Comparison of ENCODE assay signal across 18 cellular contexts in genomic region chr3:183317271-183317670, GRCh38.
DNase-seq lines count a peak whose midpoint lies in the region; ATAC-seq, FAIRE-seq and TF ChIP-seq lines count a peak whose summit lies in the region.
"Had no signal": no experiment of that assay in that cellular context is flagged by ENCODE, and none has a peak within 500 bp of the region (broad histone marks: within the 10 kb centered on the region; RNA-seq: fewer than 3 reads in every experiment).

No MANE protein-coding gene starts in this region.

- H3K79me2 ChIP-seq in smooth muscle cell (ENCODE audit: low read depth) = no peaks in the 10 kb centered on the region

- no peaks in the 10 kb centered on the region for H3K36me3 Mint-ChIP-seq in nephron progenitor cell (ENCODE audit: low read depth)
- no peaks in the 10 kb centered on the region for H3K36me3 Mint-ChIP-seq in naive thymus-derived CD8-positive, alpha-beta T cell
- H3K36me3 Mint-ChIP-seq: CD14-positive monocyte had no signal

- POLR2A ChIA-PET in naive thymus-derived CD8-positive, alpha-beta T cell (lab: Charles Lee) = no interaction called here

- peaks cover 7% of the 10 kb centered on the region for H3K4me1 Mint-ChIP-seq in nephron progenitor cell
- peaks cover 4 to 13% (median 12%) of the 10 kb centered on the region in 4 donors for H3K4me1 Mint-ChIP-seq in naive thymus-derived CD8-positive, alpha-beta T cell

- TF ChIP-seq CTCF in bronchial epithelial cell (IDR thresholded peaks at IDR 0.05; ENCODE audit: insufficient read depth, low read length, severe bottlenecking) (no peak), esophagus squamous epithelium (IDR thresholded peaks at IDR 0.05) (no peak), nephron progenitor cell (IDR thresholded peaks at IDR 0.05) (no peak), smooth muscle cell (IDR thresholded peaks at IDR 0.05; ENCODE audit: borderline replicate concordance, insufficient read depth, poor library complexity, severe bottlenecking) (no peak)

- no peak overlapping the region for H3K4me3 Mint-ChIP-seq in nephron progenitor cell
- no peak overlapping the region for H3K4me3 Mint-ChIP-seq in naive thymus-derived CD8-positive, alpha-beta T cell
- H3K4me3 Mint-ChIP-seq: CD14-positive monocyte; CD8-positive, alpha-beta memory T cell had no signal

- peak; percentile 13 for DNase-seq in activated CD8-positive, alpha-beta memory T cell treated with anti-CD3 and anti-CD28 coated beads for 24 hours
- DNase-seq in activated CD8-positive, alpha-beta memory T cell treated with anti-CD3 and anti-CD28 coated beads, Interleukin-2, amount 50 U/mL, for 48 hours = no peak
- DNase-seq in bronchial epithelial cell (ENCODE audit: low read depth) = peak; percentile 55
- DNase-seq in esophagus squamous epithelium (lab: John Stamatoyannopoulos, UW) = no peak
- DNase-seq in nephron progenitor cell = no peak
- no peak for DNase-seq in smooth muscle cell (lab: John Stamatoyannopoulos, UW; ENCODE audit: unreplicated experiment)
- DNase-seq in effector memory CD4-positive, alpha-beta T cell = no peak
- no peak for DNase-seq in naive thymus-derived CD8-positive, alpha-beta T cell
- DNase-seq: Caco-2; CD8-positive, alpha-beta memory T cell; DND-41; GDM1 had no signal

- 50 to 61% methylated on average over 8 of the region's 8 CpGs for WGBS in esophagus squamous epithelium, 2 donors
- WGBS in smooth muscle cell (ENCODE audit: low lambda C conversion rate) = 86% methylated on average over 8 of the region's 8 CpGs

- ATAC-seq in naive thymus-derived CD8-positive, alpha-beta T cell = no peak

- intact Hi-C loops in esophagus squamous epithelium (cut with DNase I) = no loop called here

- peaks cover 0 to 21% (median 2%) of the 10 kb centered on the region in 3 donors for H3K4me1 ChIP-seq in esophagus squamous epithelium
- H3K4me1 ChIP-seq in smooth muscle cell (ENCODE audit: low read depth) = no peaks in the 10 kb centered on the region
- no peaks in the 10 kb centered on the region for H3K4me1 ChIP-seq in effector memory CD4-positive, alpha-beta T cell (ENCODE audit: control insufficient read depth, insufficient read depth, low read length, poor library complexity, severe bottlenecking)

- H3K9me3 ChIP-seq in esophagus squamous epithelium (no peaks in the 10 kb centered on the region), smooth muscle cell (replicated peaks; ENCODE audit: low read depth) (no peaks in the 10 kb centered on the region)
- no peaks in the 10 kb centered on the region for H3K9me3 ChIP-seq in effector memory CD4-positive, alpha-beta T cell (ENCODE audit: control insufficient read depth, low read length)
- H3K9me3 ChIP-seq: Caco-2, HAP-1 had no signal

- FAIRE-seq in bronchial epithelial cell (lab: Jason Lieb, UNC) = no peak
- FAIRE-seq: GM12892, GM19239, H1 had no signal

- H3K27ac Mint-ChIP-seq in nephron progenitor cell = peak overlapping the region; percentile 3
- H3K27ac Mint-ChIP-seq in naive thymus-derived CD8-positive, alpha-beta T cell = no peak overlapping the region
- H3K27ac Mint-ChIP-seq: CD8-positive, alpha-beta memory T cell had no signal

- H3K9me3 Mint-ChIP-seq in nephron progenitor cell = no peaks in the 10 kb centered on the region
- H3K9me3 Mint-ChIP-seq in naive thymus-derived CD8-positive, alpha-beta T cell = no peaks in the 10 kb centered on the region
- H3K9me3 Mint-ChIP-seq: CD14-positive monocyte; CD8-positive, alpha-beta memory T cell had no signal

- H3K4me3 ChIP-seq in bronchial epithelial cell (ENCODE audit: low read depth, low read length) (no peak overlapping the region), esophagus squamous epithelium (no peak overlapping the region), smooth muscle cell (no peak overlapping the region)
- no peak overlapping the region for H3K4me3 ChIP-seq in effector memory CD4-positive, alpha-beta T cell (ENCODE audit: insufficient read depth, low read depth, low read length, poor library complexity, severe bottlenecking)
- H3K4me3 ChIP-seq: HAP-1 had no signal

- peak overlapping the region; percentile 18 to 77 (median 58) for H3K27ac ChIP-seq in esophagus squamous epithelium
- H3K27ac ChIP-seq in smooth muscle cell (ENCODE audit: low read depth) = no peak overlapping the region
- H3K27ac ChIP-seq in effector memory CD4-positive, alpha-beta T cell (ENCODE audit: insufficient read depth, low read length, poor library complexity, severe bottlenecking) = no peak overlapping the region
- H3K27ac ChIP-seq: 22Rv1 had no signal

- TF ChIP-seq POLR2A in esophagus squamous epithelium (IDR thresholded peaks at IDR 0.05) = no peak

- H4K20me1 ChIP-seq in smooth muscle cell (ENCODE audit: low read depth) = no peaks in the 10 kb centered on the region

- no peaks in the 10 kb centered on the region for H3F3A ChIP-seq in smooth muscle cell (ENCODE audit: low read depth)

- H3K27me3 Mint-ChIP-seq in nephron progenitor cell (ENCODE audit: low read depth, poor library complexity) = peaks cover 9% of the 10 kb centered on the region
- H3K27me3 Mint-ChIP-seq in naive thymus-derived CD8-positive, alpha-beta T cell = peaks cover 0 to 3% (median 0%) of the 10 kb centered on the region in 5 donors
- H3K27me3 Mint-ChIP-seq: CD8-positive, alpha-beta memory T cell had no signal

- H3K27me3 ChIP-seq in bronchial epithelial cell (ENCODE audit: control insufficient read depth, insufficient read depth, low read length) = no peaks in the 10 kb centered on the region
- no peaks in the 10 kb centered on the region for H3K27me3 ChIP-seq in esophagus squamous epithelium
- H3K27me3 ChIP-seq in smooth muscle cell (ENCODE audit: low read depth) = no peaks in the 10 kb centered on the region
- H3K27me3 ChIP-seq in effector memory CD4-positive, alpha-beta T cell (replicated peaks; ENCODE audit: control insufficient read depth, insufficient read depth, low read length, poor library complexity, severe bottlenecking) = no peaks in the 10 kb centered on the region

- H2AFZ ChIP-seq in smooth muscle cell (ENCODE audit: low read depth) = no peak overlapping the region

- H3K36me3 ChIP-seq in bronchial epithelial cell (ENCODE audit: control insufficient read depth, insufficient read depth, low read length) (no peaks in the 10 kb centered on the region), esophagus squamous epithelium (no peaks in the 10 kb centered on the region), smooth muscle cell (ENCODE audit: low read depth) (no peaks in the 10 kb centered on the region)
- peaks cover 4% of the 10 kb centered on the region for H3K36me3 ChIP-seq in effector memory CD4-positive, alpha-beta T cell (ENCODE audit: control insufficient read depth, insufficient read depth, low read length)
- H3K36me3 ChIP-seq: HAP-1 had no signal

- no peak overlapping the region for H3K9ac ChIP-seq in smooth muscle cell (ENCODE audit: low read depth)

- no peak overlapping the region for H3K4me2 ChIP-seq in smooth muscle cell

Comparison
In these comparisons a context has a peak if more than half of its experiments do, and no peak if none do; other contexts are left out.
1. DNase-seq: peak in activated CD8-positive, alpha-beta memory T cell treated with anti-CD3 and anti-CD28 coated beads for 24 hours (single experiment) and bronchial epithelial cell (single experiment); none in activated CD8-positive, alpha-beta memory T cell treated with anti-CD3 and anti-CD28 coated beads, Interleukin-2, amount 50 U/mL, for 48 hours (single experiment), esophagus squamous epithelium (single experiment), nephron progenitor cell (single experiment), smooth muscle cell (single experiment), effector memory CD4-positive, alpha-beta T cell (0 of 3) and naive thymus-derived CD8-positive, alpha-beta T cell (0 of 10).
2. H3K27ac ChIP-seq: peak in esophagus squamous epithelium (4 of 4); none in smooth muscle cell (single experiment) and effector memory CD4-positive, alpha-beta T cell (single experiment).